18 cellular contexts compared by ENCODE assay signal in genomic region chr1:222914861-222915632, GRCh38.
DNase-seq lines count a peak whose midpoint lies in the region; ATAC-seq, FAIRE-seq and TF ChIP-seq lines count a peak whose summit lies in the region.
"Had no signal": no experiment of that assay in that cellular context is flagged by ENCODE, and none has a peak within 500 bp of the region (broad histone marks: within the 10 kb centered on the region; RNA-seq: fewer than 3 reads in every experiment).

No MANE protein-coding gene starts in this region.

- 0 out of 2 replicates have a peak overlapping the region, but pooled peaks have one; percentile 10 for H3K4me3 ChIP-seq in GM23248
- no peak overlapping the region for H3K4me3 ChIP-seq in astrocyte of the spinal cord (ENCODE audit: low read depth, low read length)
- no peak overlapping the region for H3K4me3 ChIP-seq in small intestine (ENCODE audit: low read depth in 1 of 2, low read length in 2 of 2)
- H3K4me3 ChIP-seq: prostate gland, thyroid gland had no signal

- no peaks in the 10 kb centered on the region for H4K20me1 ChIP-seq in GM23248 (ENCODE audit: insufficient read depth)

- H3K9ac ChIP-seq in GM23248, result peak overlapping the region; percentile 41; the same call in 1 of the 2 replicates

- peaks cover 41% of the 10 kb centered on the region for H3F3A ChIP-seq in GM23248 (ENCODE audit: insufficient read depth)

- FAIRE-seq in small intestine (lab: Jason Lieb, UNC), result no peak
- FAIRE-seq: GM18507, kidney had no signal

- no peaks in the 10 kb centered on the region for H3K9me2 ChIP-seq in GM23248 (ENCODE audit: insufficient read depth)

- H3K4me2 ChIP-seq in GM23248 (ENCODE audit: unreplicated experiment), result peak overlapping the region; percentile 27

- no peak for TF ChIP-seq CTCF in astrocyte of the spinal cord (IDR thresholded peaks at IDR 0.05; ENCODE audit: low read depth, low read length)
- TF ChIP-seq CTCF in foreskin keratinocyte (conservative IDR thresholded peaks at IDR 0.05), result no peak

- in situ Hi-C loops in GM23248 (cut with MboI) (no loop called here), astrocyte of the spinal cord (cut with HindIII; ENCODE audit: low sequenced_read_pairs) (no loop called here)

- peak overlapping the region; percentile 54 for H3K27ac ChIP-seq in GM23248
- H3K27ac ChIP-seq in foreskin keratinocyte, result no peak overlapping the region
- no peak overlapping the region for H3K27ac ChIP-seq in small intestine (ENCODE audit: low read depth in 1 of 2, low read length in 1 of 2)
- H3K27ac ChIP-seq: prostate gland, thyroid gland had no signal

- H3K36me3 ChIP-seq in GM23248 (ENCODE audit: low read depth) (no peaks in the 10 kb centered on the region), small intestine (ENCODE audit: control insufficient read depth in 2 of 2, insufficient read depth in 2 of 2, low read length in 2 of 2) (no peaks in the 10 kb centered on the region)
- H3K36me3 ChIP-seq: prostate gland, thyroid gland had no signal

- H2AFZ ChIP-seq in GM23248, result no peak overlapping the region

- WGBS in GM23248 (ENCODE audit: low coverage in 1 of 2, low lambda C conversion rate in 2 of 2, missing lambda C conversion rate in 2 of 2), 2 experiments, result 71% methylated on average over 2 of the region's 2 CpGs
- WGBS in small intestine, 3 donors, result 92 to 98% (median 98%) methylated on average over 2 of the region's 2 CpGs

- ATAC-seq in foreskin keratinocyte (peak; percentile 39), GM19023 (IDR thresholded peaks at IDR 0.05; ENCODE audit: unreplicated experiment) (no peak)

- H3K4me1 ChIP-seq in GM23248 (ENCODE audit: insufficient read depth) (peaks cover 70% of the 10 kb centered on the region), foreskin keratinocyte (no peaks in the 10 kb centered on the region), small intestine (ENCODE audit: control insufficient read depth in 2 of 2, insufficient read depth in 1 of 2, low read depth in 1 of 2, low read length in 1 of 2) (no peaks in the 10 kb centered on the region)
- H3K4me1 ChIP-seq: prostate gland, thyroid gland had no signal

- H3K27me3 ChIP-seq in GM23248 (replicated peaks; ENCODE audit: insufficient read depth) (no peaks in the 10 kb centered on the region), foreskin keratinocyte (no peaks in the 10 kb centered on the region), small intestine (ENCODE audit: control insufficient read depth in 2 of 2, insufficient read depth in 2 of 2, low read length in 2 of 2) (no peaks in the 10 kb centered on the region)
- H3K27me3 ChIP-seq: thyroid gland had no signal

- no peaks in the 10 kb centered on the region for H3K79me2 ChIP-seq in GM23248 (ENCODE audit: insufficient read depth)

- DNase-seq in GM23248 (peak; percentile 90), astrocyte of the spinal cord (ENCODE audit: low read depth, low spot score) (peak; percentile 39), foreskin keratinocyte (peak; percentile 60 to 71), small intestine (peak; percentile 45), NCI-H345 treated with DMSO at 0.1 percent for 48 hours (lab: John Stamatoyannopoulos, UW; ENCODE audit: unreplicated experiment) (no peak), activated gamma-delta T cell (lab: John Stamatoyannopoulos, UW) (no peak)
- DNase-seq: activated CD4-positive, alpha-beta memory T cell treated with anti-CD3 and anti-CD28 coated beads, Interleukin-2, amount 10 ng/mL, durations not matched to agents 7 days and 5 days; CD4-positive, alpha-beta memory T cell; dermis blood vessel endothelial cell; GF-D8; GOT3; kidney; NCI-H2171; NK-92 treated with Interleukin-12 subunit alpha and Interleukin-12 subunit beta, amount 100 ng/mL, for 24 hours; thyroid gland had no signal

- no peaks in the 10 kb centered on the region for H3K9me3 ChIP-seq in GM23248 (ENCODE audit: low read depth)
- H3K9me3 ChIP-seq in small intestine (ENCODE audit: control insufficient read depth, low read depth), result no peaks in the 10 kb centered on the region
- H3K9me3 ChIP-seq: prostate gland, thyroid gland had no signal

Comparison
In these comparisons a context has a peak if more than half of its experiments do, and no peak if none do; other contexts are left out.
1. DNase-seq: peak in GM23248 (single experiment), astrocyte of the spinal cord (single experiment), foreskin keratinocyte (2 of 2) and small intestine (single experiment); none in NCI-H345 treated with DMSO at 0.1 percent for 48 hours (single experiment) and activated gamma-delta T cell (single experiment).